In genomic region chr1:2029561-2029960, GRCh38 we compare ENCODE assay signal across 9 cellular contexts. TPM values are rescaled to one million over a fixed set of nuclear protein-coding genes. Genes with fewer than 3 reads are reported as not detected.
"Had no signal": no experiment of that assay in that cellular context is flagged by ENCODE, and none has a peak within 500 bp of the region (broad histone marks: within the 10 kb centered on the region; RNA-seq: fewer than 3 reads in every experiment).

No MANE protein-coding gene starts in this region.

- H3K9me3 ChIP-seq: HAP-1 had no signal

- H3K4me1 ChIP-seq: HAP-1 had no signal

- ATAC-seq: GM23338, HCT116 had no signal

- H3K4me2 ChIP-seq: GM23338, KMS-11 had no signal

- H3K4me3 ChIP-seq: GM23338, HAP-1 had no signal

- H3K9ac ChIP-seq: KMS-11 had no signal

- H2AFZ ChIP-seq: GM23338 had no signal

- H3K27ac ChIP-seq: HL-60, KMS-11 had no signal

- DNase-seq: H7, Karpas-422, KBM-7 had no signal

- H3K36me3 ChIP-seq: HAP-1 had no signal

RNA-seq across cellular contexts. Expression of gene GABRD, which starts 10.4 kb away (rescaled TPM):
- polyA plus RNA-seq: IgD-negative memory B cell had no signal

RNA-seq across cellular contexts. Expression of gene CFAP74, which starts 26.0 kb away (rescaled TPM):
- polyA plus RNA-seq: IgD-negative memory B cell had no signal
